Comparison of ENCODE assay signal across 15 cellular contexts in the genomic region with DNA sequence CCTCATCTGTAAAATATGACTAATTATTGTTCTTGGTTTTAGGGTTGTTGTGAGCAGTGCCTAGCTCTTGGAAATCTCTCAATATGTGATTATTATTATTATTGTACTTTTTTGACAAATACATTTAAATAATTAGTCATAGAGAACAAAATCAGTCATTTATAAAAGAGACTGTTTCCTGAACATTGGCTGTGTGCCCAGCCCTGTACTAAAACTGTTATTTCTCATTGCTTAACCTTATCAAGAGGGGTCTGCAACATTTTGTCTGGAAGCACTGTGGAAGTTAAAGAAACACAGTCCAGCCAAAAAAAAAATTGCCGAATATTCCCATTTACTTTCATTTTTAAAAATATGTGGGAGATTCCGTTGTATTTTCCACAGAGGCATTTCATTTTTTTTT.
"Had no signal": no experiment of that assay in that cellular context is flagged by ENCODE, and none has a peak within 500 bp of the region (broad histone marks: within the 10 kb centered on the region; RNA-seq: fewer than 3 reads in every experiment).

No MANE protein-coding gene starts in this region.

- H3K4me1 Mint-ChIP-seq: activated T-helper 17 cell treated with anti-CD3 and anti-CD28 coated beads, Interleukin-2, amount 50 U/mL, for 72 hours; T-helper 17 cell had no signal

- DNase-seq: activated CD4-positive, alpha-beta T cell treated with anti-CD3 and anti-CD28 coated beads, Interleukin-2, amount 50 U/mL, for 1 hour; activated CD4-positive, CD25-positive, alpha-beta regulatory T cell; activated naive CD4-positive, alpha-beta T cell treated with anti-CD3 and anti-CD28 coated beads for 36 hours; activated T-cell treated with anti-CD3 and anti-CD28 coated beads for 4 hours; dorsolateral prefrontal cortex; hippocampal formation; left cardiac atrium; mammary epithelial cell; ovary; stimulated activated CD4-positive, alpha-beta T cell treated with anti-CD3 and anti-CD28 coated beads, Interleukin-4, amount 100 ng/mL, for 1 hour; stimulated activated CD8-positive, alpha-beta memory T cell treated with anti-CD3 and anti-CD28 coated beads, Interleukin-4, amount 100 ng/mL, for 48 hours; stimulated activated naive CD8-positive, alpha-beta T cell treated with anti-CD3 and anti-CD28 coated beads, Interleukin-15, Interleukin-2, amounts not matched to agents 100 U/mL and 50 U/mL, for 24 hours; T-helper 17 cell had no signal

- H3K36me3 ChIP-seq: ovary, suprapubic skin had no signal

- H3K4me1 ChIP-seq: suprapubic skin had no signal

- H3K27me3 ChIP-seq: ovary, suprapubic skin had no signal

- H3K4me3 Mint-ChIP-seq: activated naive CD4-positive, alpha-beta T cell treated with anti-CD3 and anti-CD28 coated beads for 36 hours; activated T-helper 17 cell treated with anti-CD3 and anti-CD28 coated beads, Interleukin-2, amount 50 U/mL, for 72 hours; T-helper 17 cell had no signal

- H3K27ac Mint-ChIP-seq: activated naive CD4-positive, alpha-beta T cell treated with anti-CD3 and anti-CD28 coated beads for 36 hours; activated T-helper 17 cell treated with anti-CD3 and anti-CD28 coated beads, Interleukin-2, amount 50 U/mL, for 72 hours; T-helper 17 cell had no signal

- H3K4me3 ChIP-seq: dorsolateral prefrontal cortex, ovary, suprapubic skin had no signal

- H3K27ac ChIP-seq: dorsolateral prefrontal cortex, ovary, suprapubic skin had no signal

- H3K27me3 Mint-ChIP-seq: activated T-helper 17 cell treated with anti-CD3 and anti-CD28 coated beads, Interleukin-2, amount 50 U/mL, for 72 hours; T-helper 17 cell had no signal

- H3K9me3 ChIP-seq: ovary, suprapubic skin had no signal
